18 cellular contexts compared by ENCODE assay signal in genomic region chr12:5013206-5013830, GRCh38. TPM values are rescaled to one million over a fixed set of nuclear protein-coding genes. Genes with fewer than 3 reads are reported as not detected.
DNase-seq lines count a peak whose midpoint lies in the region; TF ChIP-seq lines count a peak whose summit lies in the region.
"Had no signal": no experiment of that assay in that cellular context is flagged by ENCODE, and none has a peak within 500 bp of the region (broad histone marks: within the 10 kb centered on the region; RNA-seq: fewer than 3 reads in every experiment).

No MANE protein-coding gene starts in this region.

- no peak overlapping the region for H3K4me3 ChIP-seq in fibroblast of the aortic adventitia (ENCODE audit: low read depth, low read length)
- H3K4me3 ChIP-seq: right atrium auricular region, SJSA1 had no signal

- intact Hi-C loops in posterior cingulate gyrus (cut with DNase I): no loop called here

- peak; percentile 40 for DNase-seq in AG20443 (ENCODE audit: low spot score)
- DNase-seq in amniotic epithelial cell (ENCODE audit: low read depth): peak; percentile 10
- peak; percentile 25 for DNase-seq in fibroblast of the aortic adventitia (ENCODE audit: low read depth)
- DNase-seq in posterior cingulate gyrus: peak in 8 of 10 donors; percentile 18 to 93 (median 50)
- DNase-seq in central memory CD4-positive, alpha-beta T cell: no peak
- DNase-seq in GM20000 (ENCODE audit: low spot score): no peak
- DNase-seq in GM19240 (ENCODE audit: insufficient read length, low spot score): no peak
- no peak for DNase-seq in NCI-H1092 treated with DMSO at 0.1 percent for 48 hours (lab: John Stamatoyannopoulos, UW)
- DNase-seq: activated CD4-positive, CD25-positive, alpha-beta regulatory T cell treated with anti-CD3 and anti-CD28 coated beads, Interleukin-2, amount 50 U/mL, for 72 hours; activated naive CD8-positive, alpha-beta T cell treated with anti-CD3 and anti-CD28 coated beads, Interleukin-2, amount 50 U/mL, for 24 hours; cortex of kidney; NCI-H2081; NCI-H69; OCI-M1; T1000 had no signal

- no peak for TF ChIP-seq CTCF in fibroblast of the aortic adventitia (IDR thresholded peaks at IDR 0.05; ENCODE audit: insufficient read depth, low read length)
- TF ChIP-seq CTCF in GM20000 (IDR thresholded peaks at IDR 0.05; ENCODE audit: extremely low read depth, missing control alignments): no peak

RNA-seq across cellular contexts. Expression of gene KCNA5, which starts 30.4 kb away (rescaled TPM):
- total RNA-seq in fibroblast of the aortic adventitia (ENCODE audit: low replicate concordance): not detected in 2 replicates
- total RNA-seq: activated T-helper 17 cell treated with anti-CD3 and anti-CD28 coated beads, Interleukin-2, amount 50 U/mL, for 72 hours; SJSA1 had no signal

Comparison
In these comparisons a context has a peak if more than half of its experiments do, and no peak if none do; other contexts are left out.
1. DNase-seq: peak in AG20443 (single experiment), amniotic epithelial cell (single experiment), fibroblast of the aortic adventitia (single experiment) and posterior cingulate gyrus (8 of 10); none in central memory CD4-positive, alpha-beta T cell (single experiment), GM20000 (single experiment), GM19240 (single experiment) and NCI-H1092 treated with DMSO at 0.1 percent for 48 hours (single experiment).